Comparison of ENCODE assay signal across 1 cellular context in the genomic region with DNA sequence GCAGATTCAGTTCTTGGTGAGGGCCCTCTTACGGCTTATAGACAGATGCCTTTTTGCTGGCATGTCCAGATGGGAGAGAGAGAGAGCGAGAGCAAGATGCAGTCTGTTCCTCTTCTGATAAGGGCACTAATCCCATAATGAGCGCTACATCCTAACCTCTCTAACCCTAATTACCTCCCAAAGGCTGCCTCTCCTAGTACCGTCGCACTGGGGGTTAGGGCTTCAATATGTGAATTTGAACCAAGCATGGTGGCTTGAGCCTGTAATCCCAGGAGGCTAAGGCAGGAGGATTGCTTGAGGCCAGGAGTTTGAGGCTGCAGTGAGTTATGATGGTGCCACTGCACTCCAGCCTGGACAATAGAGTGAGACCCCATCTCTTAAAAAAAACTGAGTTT.
TF ChIP-seq lines count a peak whose summit lies in the region.

No MANE protein-coding gene starts in this region.

TF ChIP-seq in K562, 482 proteins besides CTCF, POLR2A, EP300 and RAD21 (continued from another document and continues in another):
- TF ChIP-seq CBX5 (IDR thresholded peaks at IDR 0.05; ENCODE audit: borderline replicate concordance, low read depth) = 0 out of 2 replicates have a peak, but pooled peaks have one; percentile 53
- peak; percentile 97 for TF ChIP-seq CBFA2T3 (IDR thresholded peaks at IDR 0.05)
- TF ChIP-seq CCNT2 (IDR thresholded peaks at IDR 0.05; ENCODE audit: borderline replicate concordance, extremely low read depth, insufficient read length, low read depth, low read length) = no peak
- TF ChIP-seq ZNF584 (CRISPR knock-in tag; IDR thresholded peaks at IDR 0.05; ENCODE audit: low read depth) = 0 out of 2 replicates have a peak, but pooled peaks have one; percentile 53
- no peak for TF ChIP-seq TCFL5 (CRISPR knock-in tag; conservative IDR thresholded peaks at IDR 0.05)
- peak; percentile 71; the same call in 1 of the 2 replicates for TF ChIP-seq ETV5 (CRISPR knock-in tag; IDR thresholded peaks at IDR 0.05; ENCODE audit: low read depth)
- no peak for TF ChIP-seq FOXK2 (conservative IDR thresholded peaks at IDR 0.05 in 1 of 2, IDR thresholded peaks at IDR 0.05 in 1 of 2; ENCODE audit: low read depth in 2 of 2)
- TF ChIP-seq LCOR (CRISPR knock-in tag; IDR thresholded peaks at IDR 0.05) = no peak; the same call in 1 of the 2 replicates
- TF ChIP-seq TEAD1 (CRISPR knock-in tag; IDR thresholded peaks at IDR 0.05) = 0 out of 4 replicates have a peak, but pooled peaks of 1 of the 2 experiments have one; percentile 23
- TF ChIP-seq, protein P1, sequence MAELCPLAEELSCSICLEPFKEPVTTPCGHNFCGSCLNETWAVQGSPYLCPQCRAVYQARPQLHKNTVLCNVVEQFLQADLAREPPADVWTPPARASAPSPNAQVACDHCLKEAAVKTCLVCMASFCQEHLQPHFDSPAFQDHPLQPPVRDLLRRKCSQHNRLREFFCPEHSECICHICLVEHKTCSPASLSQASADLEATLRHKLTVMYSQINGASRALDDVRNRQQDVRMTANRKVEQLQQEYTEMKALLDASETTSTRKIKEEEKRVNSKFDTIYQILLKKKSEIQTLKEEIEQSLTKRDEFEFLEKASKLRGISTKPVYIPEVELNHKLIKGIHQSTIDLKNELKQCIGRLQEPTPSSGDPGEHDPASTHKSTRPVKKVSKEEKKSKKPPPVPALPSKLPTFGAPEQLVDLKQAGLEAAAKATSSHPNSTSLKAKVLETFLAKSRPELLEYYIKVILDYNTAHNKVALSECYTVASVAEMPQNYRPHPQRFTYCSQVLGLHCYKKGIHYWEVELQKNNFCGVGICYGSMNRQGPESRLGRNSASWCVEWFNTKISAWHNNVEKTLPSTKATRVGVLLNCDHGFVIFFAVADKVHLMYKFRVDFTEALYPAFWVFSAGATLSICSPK (IDR thresholded peaks at IDR 0.05; ENCODE audit: borderline replicate concordance) = no peak
- TF ChIP-seq HNRNPL (IDR thresholded peaks at IDR 0.05; ENCODE audit: low read depth, low read length) = no peak
- TF ChIP-seq MED1 (CRISPR knock-in tag; IDR thresholded peaks at IDR 0.05; ENCODE audit: borderline replicate concordance) = no peak
- peak; percentile 84 for TF ChIP-seq RBM25 (IDR thresholded peaks at IDR 0.05; ENCODE audit: low read depth, low read length, severe bottlenecking)
- TF ChIP-seq KLF16 (IDR thresholded peaks at IDR 0.05) = peak; percentile 85
- peak; percentile 91 for TF ChIP-seq CTBP1 (IDR thresholded peaks at IDR 0.05; ENCODE audit: borderline replicate concordance)
- TF ChIP-seq MTA3 (IDR thresholded peaks at IDR 0.05; ENCODE audit: borderline replicate concordance) = 0 out of 2 replicates have a peak, but pooled peaks have one; percentile 37
- no peak for TF ChIP-seq MYC (IDR thresholded peaks at IDR 0.05; ENCODE audit: low read depth, low read length)
- no peak for TF ChIP-seq MYC (CRISPR knock-in tag; IDR thresholded peaks at IDR 0.05; ENCODE audit: borderline replicate concordance, low read depth)
- TF ChIP-seq TBL1XR1 (IDR thresholded peaks at IDR 0.05; ENCODE audit: low read length in 2 of 2) = peak; percentile 55 to 62; a peak in 2 of 4 replicates
- TF ChIP-seq ATF6 (CRISPR knock-in tag; IDR thresholded peaks at IDR 0.05) = 0 out of 2 replicates have a peak, but pooled peaks have one; percentile 32
- TF ChIP-seq SMAD4 (CRISPR knock-in tag; conservative IDR thresholded peaks at IDR 0.05) = peak; percentile 87
- TF ChIP-seq, protein P2, sequence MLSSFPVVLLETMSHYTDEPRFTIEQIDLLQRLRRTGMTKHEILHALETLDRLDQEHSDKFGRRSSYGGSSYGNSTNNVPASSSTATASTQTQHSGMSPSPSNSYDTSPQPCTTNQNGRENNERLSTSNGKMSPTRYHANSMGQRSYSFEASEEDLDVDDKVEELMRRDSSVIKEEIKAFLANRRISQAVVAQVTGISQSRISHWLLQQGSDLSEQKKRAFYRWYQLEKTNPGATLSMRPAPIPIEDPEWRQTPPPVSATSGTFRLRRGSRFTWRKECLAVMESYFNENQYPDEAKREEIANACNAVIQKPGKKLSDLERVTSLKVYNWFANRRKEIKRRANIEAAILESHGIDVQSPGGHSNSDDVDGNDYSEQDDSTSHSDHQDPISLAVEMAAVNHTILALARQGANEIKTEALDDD (IDR thresholded peaks at IDR 0.05) = peak; percentile 83
- peak in 1 of 2 experiments; percentile 72; a peak in 2 of 4 replicates for TF ChIP-seq HDAC1 (IDR thresholded peaks at IDR 0.05)
- TF ChIP-seq, protein P3, sequence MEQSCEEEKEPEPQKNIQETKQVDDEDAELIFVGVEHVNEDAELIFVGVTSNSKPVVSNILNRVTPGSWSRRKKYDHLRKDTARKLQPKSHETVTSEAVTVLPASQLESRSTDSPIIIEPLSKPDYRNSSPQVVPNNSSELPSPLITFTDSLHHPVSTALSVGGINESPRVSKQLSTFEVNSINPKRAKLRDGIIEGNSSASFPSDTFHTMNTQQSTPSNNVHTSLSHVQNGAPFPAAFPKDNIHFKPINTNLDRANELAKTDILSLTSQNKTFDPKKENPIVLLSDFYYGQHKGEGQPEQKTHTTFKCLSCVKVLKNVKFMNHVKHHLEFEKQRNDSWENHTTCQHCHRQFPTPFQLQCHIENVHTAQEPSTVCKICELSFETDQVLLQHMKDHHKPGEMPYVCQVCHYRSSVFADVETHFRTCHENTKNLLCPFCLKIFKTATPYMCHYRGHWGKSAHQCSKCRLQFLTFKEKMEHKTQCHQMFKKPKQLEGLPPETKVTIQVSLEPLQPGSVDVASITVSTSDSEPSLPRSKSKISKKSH (CRISPR knock-in tag; IDR thresholded peaks at IDR 0.05) = no peak
- TF ChIP-seq ZNF143 (CRISPR knock-in tag; IDR thresholded peaks at IDR 0.05) = no peak
- TF ChIP-seq, protein P4, sequence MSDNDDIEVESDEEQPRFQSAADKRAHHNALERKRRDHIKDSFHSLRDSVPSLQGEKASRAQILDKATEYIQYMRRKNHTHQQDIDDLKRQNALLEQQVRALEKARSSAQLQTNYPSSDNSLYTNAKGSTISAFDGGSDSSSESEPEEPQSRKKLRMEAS (CRISPR knock-in tag; IDR thresholded peaks at IDR 0.05) = 0 out of 2 replicates have a peak, but pooled peaks have one; percentile 25
- TF ChIP-seq ZFP1 (CRISPR knock-in tag; IDR thresholded peaks at IDR 0.05) = no peak
- 0 out of 2 replicates have a peak, but pooled peaks have one; percentile 17 for TF ChIP-seq BHLHE40 (IDR thresholded peaks at IDR 0.05; ENCODE audit: low read length)
- no peak for TF ChIP-seq PTBP1 (IDR thresholded peaks at IDR 0.05; ENCODE audit: low read depth, low read length)
- peak; percentile 57 for TF ChIP-seq SP1 (CRISPR knock-in tag; IDR thresholded peaks at IDR 0.05)
- TF ChIP-seq ZFP36 (IDR thresholded peaks at IDR 0.05; ENCODE audit: low read depth, low read length, partially characterized antibody) = no peak
- peak; percentile 93 for TF ChIP-seq ARID1B (IDR thresholded peaks at IDR 0.05)
- 0 out of 2 replicates have a peak, but pooled peaks have one; percentile 20 for TF ChIP-seq MTA1 (IDR thresholded peaks at IDR 0.05; ENCODE audit: borderline replicate concordance)
- no peak for TF ChIP-seq ZNF274 (IDR thresholded peaks at IDR 0.05; ENCODE audit: borderline replicate concordance, low read depth, low read length)
- peak; percentile 65; the same call in 1 of the 2 replicates for TF ChIP-seq NBN (IDR thresholded peaks at IDR 0.05; ENCODE audit: low read depth)
- no peak for TF ChIP-seq SRSF9 (IDR thresholded peaks at IDR 0.05; ENCODE audit: borderline replicate concordance, low read depth, low read length)
- TF ChIP-seq, protein P5, sequence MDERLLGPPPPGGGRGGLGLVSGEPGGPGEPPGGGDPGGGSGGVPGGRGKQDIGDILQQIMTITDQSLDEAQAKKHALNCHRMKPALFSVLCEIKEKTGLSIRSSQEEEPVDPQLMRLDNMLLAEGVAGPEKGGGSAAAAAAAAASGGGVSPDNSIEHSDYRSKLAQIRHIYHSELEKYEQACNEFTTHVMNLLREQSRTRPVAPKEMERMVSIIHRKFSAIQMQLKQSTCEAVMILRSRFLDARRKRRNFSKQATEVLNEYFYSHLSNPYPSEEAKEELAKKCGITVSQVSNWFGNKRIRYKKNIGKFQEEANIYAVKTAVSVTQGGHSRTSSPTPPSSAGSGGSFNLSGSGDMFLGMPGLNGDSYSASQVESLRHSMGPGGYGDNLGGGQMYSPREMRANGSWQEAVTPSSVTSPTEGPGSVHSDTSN (CRISPR knock-in tag; IDR thresholded peaks at IDR 0.05; ENCODE audit: low read depth) = no peak
- TF ChIP-seq, protein P5 (tag; conservative IDR thresholded peaks at IDR 0.05; ENCODE audit: low read depth) = peak; percentile 36; the same call in 1 of the 2 replicates
- no peak for TF ChIP-seq ZNF197 (CRISPR knock-in tag; IDR thresholded peaks at IDR 0.05; ENCODE audit: low read depth)
- TF ChIP-seq NFE2 (IDR thresholded peaks at IDR 0.05; ENCODE audit: low read depth) = peak; percentile 39; the same call in 1 of the 2 replicates
- no peak for TF ChIP-seq HNRNPUL1 (IDR thresholded peaks at IDR 0.05; ENCODE audit: low read length)
- peak; percentile 85; the same call in 1 of the 2 replicates for TF ChIP-seq ZNF175 (CRISPR knock-in tag; IDR thresholded peaks at IDR 0.05; ENCODE audit: low read depth)
- TF ChIP-seq ETV1 (tag; conservative IDR thresholded peaks at IDR 0.05; ENCODE audit: low read depth) = peak; percentile 30; the same call in 1 of the 2 replicates
- TF ChIP-seq RFX1 (IDR thresholded peaks at IDR 0.05) = no peak
- peak; percentile 70 to 78 for TF ChIP-seq TRIM24 (IDR thresholded peaks at IDR 0.05)
- TF ChIP-seq HDAC2 (IDR thresholded peaks at IDR 0.05) = peak; percentile 82
- no peak for TF ChIP-seq CAMTA2 (CRISPR knock-in tag; conservative IDR thresholded peaks at IDR 0.05)
- peak; percentile 34 to 58; a peak in 1 of 4 replicates for TF ChIP-seq ARNT (IDR thresholded peaks at IDR 0.05)
- TF ChIP-seq CBFA2T2 (conservative IDR thresholded peaks at IDR 0.05) = peak; percentile 94
- TF ChIP-seq, protein P6, sequence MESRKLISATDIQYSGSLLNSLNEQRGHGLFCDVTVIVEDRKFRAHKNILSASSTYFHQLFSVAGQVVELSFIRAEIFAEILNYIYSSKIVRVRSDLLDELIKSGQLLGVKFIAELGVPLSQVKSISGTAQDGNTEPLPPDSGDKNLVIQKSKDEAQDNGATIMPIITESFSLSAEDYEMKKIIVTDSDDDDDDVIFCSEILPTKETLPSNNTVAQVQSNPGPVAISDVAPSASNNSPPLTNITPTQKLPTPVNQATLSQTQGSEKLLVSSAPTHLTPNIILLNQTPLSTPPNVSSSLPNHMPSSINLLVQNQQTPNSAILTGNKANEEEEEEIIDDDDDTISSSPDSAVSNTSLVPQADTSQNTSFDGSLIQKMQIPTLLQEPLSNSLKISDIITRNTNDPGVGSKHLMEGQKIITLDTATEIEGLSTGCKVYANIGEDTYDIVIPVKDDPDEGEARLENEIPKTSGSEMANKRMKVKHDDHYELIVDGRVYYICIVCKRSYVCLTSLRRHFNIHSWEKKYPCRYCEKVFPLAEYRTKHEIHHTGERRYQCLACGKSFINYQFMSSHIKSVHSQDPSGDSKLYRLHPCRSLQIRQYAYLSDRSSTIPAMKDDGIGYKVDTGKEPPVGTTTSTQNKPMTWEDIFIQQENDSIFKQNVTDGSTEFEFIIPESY (CRISPR knock-in tag; IDR thresholded peaks at IDR 0.05) = peak; percentile 15; the same call in 1 of the 2 replicates
- peak; percentile 100 for TF ChIP-seq ZNF121 (CRISPR knock-in tag; conservative IDR thresholded peaks at IDR 0.05)
- TF ChIP-seq RBM17 (IDR thresholded peaks at IDR 0.05; ENCODE audit: borderline replicate concordance, low read depth, low read length) = no peak
- TF ChIP-seq MEIS2 (IDR thresholded peaks at IDR 0.05; ENCODE audit: partially characterized antibody) = peak; percentile 41
- no peak for TF ChIP-seq MXI1 (IDR thresholded peaks at IDR 0.05; ENCODE audit: low read depth, low read length)
- TF ChIP-seq RNF2 (IDR thresholded peaks at IDR 0.05) = peak; percentile 77; the same call in 1 of the 2 replicates
- TF ChIP-seq BCOR (IDR thresholded peaks at IDR 0.05) = peak; percentile 89
- TF ChIP-seq ZNF316 (IDR thresholded peaks at IDR 0.05) = no peak
- TF ChIP-seq ARHGAP35 (IDR thresholded peaks at IDR 0.05; ENCODE audit: partially characterized antibody) = no peak
- TF ChIP-seq ZNF57 (CRISPR knock-in tag; IDR thresholded peaks at IDR 0.05) = no peak
- no peak; the same call in 1 of the 2 replicates for TF ChIP-seq ADNP (tag; IDR thresholded peaks at IDR 0.05)
- TF ChIP-seq ZNF511 (CRISPR knock-in tag; IDR thresholded peaks at IDR 0.05) = 0 out of 2 replicates have a peak, but pooled peaks have one; percentile 43
- TF ChIP-seq ZBTB8A (IDR thresholded peaks at IDR 0.05; ENCODE audit: partially characterized antibody) = no peak
- no peak for TF ChIP-seq RFX5 (IDR thresholded peaks at IDR 0.05; ENCODE audit: low read depth, low read length)
- peak; percentile 80 for TF ChIP-seq SOX6 (IDR thresholded peaks at IDR 0.05)
- no peak for TF ChIP-seq WHSC1 (IDR thresholded peaks at IDR 0.05; ENCODE audit: low read length)
- no peak for TF ChIP-seq HIVEP1 (CRISPR knock-in tag; IDR thresholded peaks at IDR 0.05)
- TF ChIP-seq MECOM (CRISPR knock-in tag; IDR thresholded peaks at IDR 0.05) = no peak
- peak; percentile 95 for TF ChIP-seq POLR2AphosphoS5 (IDR thresholded peaks at IDR 0.05; ENCODE audit: control insufficient read depth, insufficient read depth, low read depth, low read length)
- TF ChIP-seq C11orf30 (IDR thresholded peaks at IDR 0.05; ENCODE audit: low read depth) = no peak
